ENCODE assay signal across 11 cellular contexts in genomic region chrX:154596290-154596929, GRCh38. TPM values are rescaled to one million over a fixed set of nuclear protein-coding genes. Genes with fewer than 3 reads are reported as not detected.
A peak's percentile ranks its signal among the peaks of the same experiment; 100 is the strongest.
DNase-seq lines count a peak whose midpoint lies in the region; ATAC-seq, FAIRE-seq and TF ChIP-seq lines count a peak whose summit lies in the region.
"Had no signal": no experiment of that assay in that cellular context is flagged by ENCODE, and none has a peak within 500 bp of the region (broad histone marks: within the 10 kb centered on the region; RNA-seq: fewer than 3 reads in every experiment).

No MANE protein-coding gene starts in this region.

- H3K27me3 ChIP-seq in iPS DF 6.9 (ENCODE audit: control insufficient read depth, insufficient read depth, low read length), result no peaks in the 10 kb centered on the region
- no peaks in the 10 kb centered on the region for H3K27me3 ChIP-seq in right lobe of liver

- H3K27ac ChIP-seq in A549 (no peak overlapping the region), iPS DF 6.9 (ENCODE audit: low read length) (no peak overlapping the region), right lobe of liver (no peak overlapping the region)

- peak; percentile 18 for FAIRE-seq in A549 (lab: Jason Lieb, UNC)

- H3K9me3 ChIP-seq in A549 (peaks cover 5% of the 10 kb centered on the region; the same call in 1 of the 3 replicates), iPS DF 6.9 (ENCODE audit: control insufficient read depth, insufficient read depth, low read length) (no peaks in the 10 kb centered on the region), right lobe of liver (no peaks in the 10 kb centered on the region)

- ATAC-seq in A549 (peak in 1 of 2 experiments; percentile 30; a peak in 1 of 6 replicates), HG03196 (IDR thresholded peaks at IDR 0.05; ENCODE audit: unreplicated experiment) (no peak), HG03039 (IDR thresholded peaks at IDR 0.05; ENCODE audit: unreplicated experiment) (no peak), right lobe of liver (no peak)

- 3% methylated on average over 3 of the region's 3 CpGs for WGBS in A549 (ENCODE audit: missing lambda C conversion rate)
- no CpG with 5 or more reads among the region's 3 CpGs for WGBS in iPS DF 6.9 (ENCODE audit: insufficient coverage, insufficient read length)
- WGBS in right lobe of liver (ENCODE audit: insufficient coverage, low coverage, low lambda C conversion rate, missing lambda C conversion rate), result 23% methylated on average over 3 of the region's 3 CpGs

- H3K4me1 ChIP-seq in A549 (no peaks in the 10 kb centered on the region), iPS DF 6.9 (ENCODE audit: control insufficient read depth, insufficient read depth, low read length) (peaks cover 2% of the 10 kb centered on the region; the same call in 1 of the 2 replicates), right lobe of liver (no peaks in the 10 kb centered on the region)

- no peak for TF ChIP-seq RAD21 in A549 (conservative IDR thresholded peaks at IDR 0.05 in 1 of 2, IDR thresholded peaks at IDR 0.05 in 1 of 2)

- TF ChIP-seq POLR2A in A549 (IDR thresholded peaks at IDR 0.05; ENCODE audit: low read length) (no peak), right lobe of liver (IDR thresholded peaks at IDR 0.05) (no peak)

- no peak overlapping the region for H3K4me3 ChIP-seq in A549
- H3K4me3 ChIP-seq in iPS DF 6.9 (ENCODE audit: low read length), result no peak overlapping the region
- H3K4me3 ChIP-seq in right lobe of liver, result no peak overlapping the region

- CTCF ChIA-PET in A549 (lab: Yijun Ruan, JAX), result interaction anchor here (1.2 kb wide), 1 partner anchor 16 kb away, joined by 3 read pairs; no protein-coding TSS in a partner anchor

- TF ChIP-seq EP300 in A549 (IDR thresholded peaks at IDR 0.05), result no peak

- H3K36me3 ChIP-seq in iPS DF 6.9 (ENCODE audit: control insufficient read depth, insufficient read depth, low read length) (no peaks in the 10 kb centered on the region), right lobe of liver (no peaks in the 10 kb centered on the region)

- no peak for TF ChIP-seq CTCF in A549 (IDR thresholded peaks at IDR 0.05)
- no peak for TF ChIP-seq CTCF in right lobe of liver (IDR thresholded peaks at IDR 0.05)

- DNase-seq in A549 (ENCODE audit: low read depth in 1 of 2, low spot score in 1 of 2), result no peak
- DNase-seq in HCEC 1CT, result peak; percentile 46
- DNase-seq in T1000 (lab: John Stamatoyannopoulos, UW), result peak; percentile 56
- peak; percentile 43 for DNase-seq in iPS DF 6.9 (ENCODE audit: low read depth, low spot score)
- DNase-seq in activated naive CD4-positive, alpha-beta T cell treated with anti-CD3 and anti-CD28 coated beads, Interleukin-2, amount 50 U/mL, for 16 hours, result no peak
- no peak for DNase-seq in right lobe of liver
- DNase-seq: activated CD4-positive, alpha-beta T cell treated with anti-CD3 and anti-CD28 coated beads for 1 hour; occipital lobe had no signal

- intact Hi-C loops in right lobe of liver (cut with DNase I), result no loop called here

- POLR2A ChIA-PET in A549 (lab: Yijun Ruan, JAX), result no interaction called here

- no peak overlapping the region for H3K4me2 ChIP-seq in A549

TF ChIP-seq in A549, 52 proteins besides CTCF, POLR2A, EP300 and RAD21:
- TF ChIP-seq EHMT2 (IDR thresholded peaks at IDR 0.05; ENCODE audit: low read depth) (no peak), MAZ (IDR thresholded peaks at IDR 0.05; ENCODE audit: borderline replicate concordance, low read depth, low read length) (no peak)
TF ChIP-seq in A549: peak in this region for 0.

RNA-seq across cellular contexts. Expression of gene CTAG1A, which starts 11.5 kb away (rescaled TPM):
- polyA plus RNA-seq in A549 (2011; rRNA removed), result not detected in 2 replicates
- polyA plus RNA-seq in A549 (2012; cell fraction: cytosol; rRNA removed), result not detected in 2 replicates
- 0.22 TPM in 1 of 2 replicates, not detected in the other for polyA plus RNA-seq in A549 (2012; cell fraction: nucleus; rRNA removed)
- not detected in 3 replicates for polyA plus RNA-seq in A549 (2017; fragmentation: RNase III; extraction: RNeasy Plus Mini Kit Qiagen cat#74134 plus additional on column Dnase treatment)
- not detected in 2 replicates for polyA minus RNA-seq in A549 (2011; rRNA and poly(A)+ RNA removed)
- total RNA-seq in right lobe of liver, result not detected
- total RNA-seq: dermis microvascular lymphatic vessel endothelial cell, occipital lobe had no signal

RNA-seq across cellular contexts. Expression of gene CTAG1B, which starts 22.7 kb away (rescaled TPM):
- polyA plus RNA-seq in A549 (2011; rRNA removed) (not detected in 2 replicates), A549 (2017; fragmentation: RNase III; extraction: RNeasy Plus Mini Kit Qiagen cat#74134 plus additional on column Dnase treatment) (not detected in 3 replicates)
- not detected in 2 replicates for polyA plus RNA-seq in A549 (2012; cell fraction: cytosol; rRNA removed)
- not detected in 2 replicates for polyA plus RNA-seq in A549 (2012; cell fraction: nucleus; rRNA removed)
- polyA minus RNA-seq in A549 (2011; rRNA and poly(A)+ RNA removed), result not detected in 2 replicates
- total RNA-seq in right lobe of liver, result not detected
- total RNA-seq: dermis microvascular lymphatic vessel endothelial cell, occipital lobe had no signal

RNA-seq across cellular contexts. Expression of gene IKBKG, which starts 49.0 kb away (rescaled TPM):
- polyA plus RNA-seq in A549 (2011; rRNA removed) (19.7 and 22.1 TPM in 2 replicates), A549 (2017; fragmentation: RNase III; extraction: RNeasy Plus Mini Kit Qiagen cat#74134 plus additional on column Dnase treatment) (33.4 to 38.8 TPM (median 34.2 TPM) in 3 replicates)
- polyA plus RNA-seq in A549 (2012; cell fraction: cytosol; rRNA removed), result 38.7 and 46.2 TPM in 2 replicates
- polyA plus RNA-seq in A549 (2012; cell fraction: nucleus; rRNA removed), result 117 and 119 TPM in 2 replicates
- 9.9 and 14.9 TPM in 2 replicates for polyA minus RNA-seq in A549 (2011; rRNA and poly(A)+ RNA removed)
- total RNA-seq in right lobe of liver, result 10 to 100 TPM; 32.8 to 83.3 (median 46.5) TPM

RNA-seq across cellular contexts. Expression of gene G6PD, which starts 49.8 kb away (rescaled TPM):
- polyA plus RNA-seq in A549 (2011; rRNA removed) (692 and 774 TPM in 2 replicates), A549 (2017; fragmentation: RNase III; extraction: RNeasy Plus Mini Kit Qiagen cat#74134 plus additional on column Dnase treatment) (1,409 to 1,481 TPM (median 1,465 TPM) in 3 replicates)
- 1,222 and 1,527 TPM in 2 replicates for polyA plus RNA-seq in A549 (2012; cell fraction: cytosol; rRNA removed)
- polyA plus RNA-seq in A549 (2012; cell fraction: nucleus; rRNA removed), result 2,784 and 3,385 TPM in 2 replicates
- 756 and 969 TPM in 2 replicates for polyA minus RNA-seq in A549 (2011; rRNA and poly(A)+ RNA removed)
- total RNA-seq in right lobe of liver, result 10 to 100 TPM in 1 of 6 experiments, 1 to 10 TPM in 5; 3.3 to 10.1 (median 7.5) TPM

RNA-seq across cellular contexts. Expression of gene CTAG2, which starts 57.0 kb away (rescaled TPM):
- polyA plus RNA-seq in A549 (2011; rRNA removed) (not detected in 2 replicates), A549 (2017; fragmentation: RNase III; extraction: RNeasy Plus Mini Kit Qiagen cat#74134 plus additional on column Dnase treatment) (not detected in 3 replicates)
- not detected in 2 replicates for polyA plus RNA-seq in A549 (2012; cell fraction: cytosol; rRNA removed)
- not detected in 2 replicates for polyA plus RNA-seq in A549 (2012; cell fraction: nucleus; rRNA removed)
- not detected in 2 replicates for polyA minus RNA-seq in A549 (2011; rRNA and poly(A)+ RNA removed)
- not detected for total RNA-seq in right lobe of liver
- total RNA-seq: dermis microvascular lymphatic vessel endothelial cell, occipital lobe had no signal

Comparison
In these comparisons a context has a peak if more than half of its experiments do, and no peak if none do; other contexts are left out.
1. DNase-seq: peak in HCEC 1CT (single experiment), T1000 (single experiment) and iPS DF 6.9 (single experiment); none in A549 (0 of 2), activated naive CD4-positive, alpha-beta T cell treated with anti-CD3 and anti-CD28 coated beads, Interleukin-2, amount 50 U/mL, for 16 hours (single experiment) and right lobe of liver (0 of 3).